Comparison of ENCODE assay signal across 31 cellular contexts in the genomic region with DNA sequence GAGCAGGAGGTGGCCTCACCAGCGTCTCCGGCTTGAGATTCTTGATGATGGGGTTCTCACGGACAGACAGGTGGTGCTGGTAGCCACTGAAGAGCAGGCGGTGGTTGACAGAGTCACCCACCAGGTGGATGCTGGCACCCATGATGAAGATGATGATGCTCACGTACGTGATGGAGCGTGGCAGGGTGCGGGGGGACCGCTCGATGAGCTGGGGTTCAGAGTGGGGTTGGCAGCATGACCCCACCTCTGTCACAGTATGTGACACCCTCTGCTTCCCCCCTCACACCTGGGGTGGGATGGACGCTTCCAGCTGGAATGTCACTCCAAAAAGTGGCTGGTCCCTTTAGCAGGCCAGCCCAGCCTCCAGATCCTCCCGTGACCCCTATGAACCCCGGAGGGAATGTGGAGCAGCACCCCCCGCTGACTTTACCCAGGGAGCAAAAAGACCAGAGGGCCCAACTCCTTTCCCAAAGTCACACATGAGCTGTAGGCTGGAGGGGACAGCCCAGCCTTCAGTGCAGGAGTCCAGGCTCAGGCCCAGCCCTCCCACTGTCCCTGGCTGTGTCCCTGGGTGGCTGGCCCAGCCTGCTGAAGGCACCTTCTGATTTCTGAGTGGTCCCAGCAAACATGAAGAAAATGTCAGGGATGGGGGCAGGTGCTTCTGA. TPM values are rescaled to one million over a fixed set of nuclear protein-coding genes. Genes with fewer than 3 reads are reported as not detected.
DNase-seq lines count a peak whose midpoint lies in the region; ATAC-seq, FAIRE-seq and TF ChIP-seq lines count a peak whose summit lies in the region.
"Had no signal": no experiment of that assay in that cellular context is flagged by ENCODE, and none has a peak within 500 bp of the region (broad histone marks: within the 10 kb centered on the region; RNA-seq: fewer than 3 reads in every experiment).

No MANE protein-coding gene starts in this region.

- intact Hi-C loops in sigmoid colon (cut with DNase I), result loop anchor here (2.0 to 10.0 kb wide), 2 partner anchors 157 to 349 kb away; a partner anchor contains a TSS

- no peak overlapping the region for H3K27ac ChIP-seq in endodermal cell (ENCODE audit: low read depth, low read length)
- no peak overlapping the region for H3K27ac ChIP-seq in sigmoid colon
- H3K27ac ChIP-seq: A549, brain microvascular endothelial cell had no signal

- TF ChIP-seq EP300 in sigmoid colon (IDR thresholded peaks at IDR 0.05), result no peak

- H3K36me3 ChIP-seq in H7 (replicated peaks; ENCODE audit: control insufficient read depth, insufficient read depth, low read length), result no peaks in the 10 kb centered on the region; the same call in 1 of the 2 replicates
- H3K36me3 ChIP-seq in endodermal cell (ENCODE audit: control insufficient read depth, insufficient read depth, low read length), result peaks cover 16% of the 10 kb centered on the region
- H3K36me3 ChIP-seq in sigmoid colon, result peaks cover 0 to 8% (median 0%) of the 10 kb centered on the region in 4 donors
- H3K36me3 ChIP-seq: brain microvascular endothelial cell had no signal

- no peak for FAIRE-seq in D721Med (lab: Jason Lieb, UNC)
- FAIRE-seq: A549, small intestine had no signal

- H3K27ac Mint-ChIP-seq in endodermal cell, result no peak overlapping the region
- H3K27ac Mint-ChIP-seq: mesothelial cell of epicardium; stimulated activated naive CD8-positive, alpha-beta T cell treated with anti-CD3 and anti-CD28 coated beads, Interleukin-15, amount 100 ng/mL, for 72 hours had no signal

- no peak for ATAC-seq in HG02938 (IDR thresholded peaks at IDR 0.05; ENCODE audit: unreplicated experiment)
- ATAC-seq: naive thymus-derived CD4-positive, alpha-beta T cell had no signal

- peak; percentile 45 for DNase-seq in activated CD8-positive, alpha-beta memory T cell treated with anti-CD3 and anti-CD28 coated beads, Interleukin-2, amount 50 U/mL, for 48 hours
- DNase-seq in activated CD8-positive, alpha-beta memory T cell treated with anti-CD3 and anti-CD28 coated beads, Interleukin-2, amount 50 U/mL, for 4 hours, result no peak
- DNase-seq in H7 (peak; percentile 46), endodermal cell (peak; percentile 52), sigmoid colon (peak; percentile 62), D721Med (ENCODE audit: insufficient read length, low spot score) (no peak), amniotic stem cell (lab: John Stamatoyannopoulos, UW) (no peak)
- DNase-seq: activated CD4-positive, alpha-beta T cell treated with anti-CD3 and anti-CD28 coated beads, Interleukin-2, amount 50 U/mL, for 48 hours; activated CD4-positive, CD25-positive, alpha-beta regulatory T cell; BE2C; brain microvascular endothelial cell; DMS79; effector memory CD4-positive, alpha-beta T cell; erythroblast; GF-D8; left colon; naive thymus-derived CD4-positive, alpha-beta T cell; NCI-H1105; NCI-H187 treated with DMSO at 0.1 percent for 48 hours; NK-92 treated with Interleukin-12 subunit alpha and Interleukin-12 subunit beta, amount 100 ng/mL, for 24 hours; occipital lobe; small intestine; stimulated activated CD4-positive, alpha-beta T cell treated with anti-CD3 and anti-CD28 coated beads, Interleukin-1b, Interleukin-23, amount 100 ng/mL, for 48 hours; stimulated activated CD8-positive, alpha-beta memory T cell treated with anti-CD3 and anti-CD28 coated beads, Interleukin-4, amount 100 ng/mL, for 48 hours; stimulated activated naive CD8-positive, alpha-beta T cell treated with anti-CD3 and anti-CD28 coated beads, Interleukin-15, amount 100 ng/mL, for 72 hours; SW 1271 had no signal

- peaks cover 8% of the 10 kb centered on the region for H3K36me3 Mint-ChIP-seq in endodermal cell (ENCODE audit: low read depth)

- 95 to 96% methylated on average over 4 to 14 of the region's 14 CpGs for WGBS in endodermal cell (ENCODE audit: insufficient coverage in 1 of 2, insufficient read length in 1 of 2), 2 experiments
- WGBS in sigmoid colon, 2 donors, result 94 to 95% methylated on average over 14 of the region's 14 CpGs

- no peaks in the 10 kb centered on the region for H3K9me3 Mint-ChIP-seq in endodermal cell
- H3K9me3 Mint-ChIP-seq: mesothelial cell of epicardium; naive thymus-derived CD4-positive, alpha-beta T cell; stimulated activated naive CD8-positive, alpha-beta T cell treated with anti-CD3 and anti-CD28 coated beads, Interleukin-15, amount 100 ng/mL, for 72 hours had no signal

- H3K4me3 ChIP-seq in H7 (ENCODE audit: insufficient read depth, low read depth, low read length) (no peak overlapping the region), endodermal cell (ENCODE audit: low read length) (no peak overlapping the region), sigmoid colon (no peak overlapping the region)
- H3K4me3 ChIP-seq: A549, HAP-1 had no signal

- H3K4me3 Mint-ChIP-seq in endodermal cell, result no peak overlapping the region
- H3K4me3 Mint-ChIP-seq: mesothelial cell of epicardium; naive thymus-derived CD4-positive, alpha-beta T cell; stimulated activated naive CD8-positive, alpha-beta T cell treated with anti-CD3 and anti-CD28 coated beads, Interleukin-15, amount 100 ng/mL, for 72 hours had no signal

- H3K4me1 Mint-ChIP-seq in endodermal cell, result no peaks in the 10 kb centered on the region
- H3K4me1 Mint-ChIP-seq: mesothelial cell of epicardium had no signal

- no peak for TF ChIP-seq CTCF in endodermal cell (conservative IDR thresholded peaks at IDR 0.05)
- no peak for TF ChIP-seq CTCF in sigmoid colon (IDR thresholded peaks at IDR 0.05)
- TF ChIP-seq CTCF in D721Med (IDR thresholded peaks at IDR 0.05; ENCODE audit: insufficient read depth, missing control alignments), result no peak

- H3K27me3 ChIP-seq in H7 (ENCODE audit: control insufficient read depth, insufficient read depth, low read length), result no peaks in the 10 kb centered on the region
- no peaks in the 10 kb centered on the region for H3K27me3 ChIP-seq in endodermal cell (ENCODE audit: control insufficient read depth, insufficient read depth, low read length, poor library complexity, severe bottlenecking)
- no peaks in the 10 kb centered on the region for H3K27me3 ChIP-seq in sigmoid colon
- H3K27me3 ChIP-seq: BE2C, brain microvascular endothelial cell, tibial nerve had no signal

- H3K27me3 Mint-ChIP-seq in endodermal cell (ENCODE audit: insufficient read depth), result no peaks in the 10 kb centered on the region
- H3K27me3 Mint-ChIP-seq: naive thymus-derived CD4-positive, alpha-beta T cell; stimulated activated naive CD8-positive, alpha-beta T cell treated with anti-CD3 and anti-CD28 coated beads, Interleukin-15, amount 100 ng/mL, for 72 hours had no signal

- H3K9me3 ChIP-seq in endodermal cell (ENCODE audit: control insufficient read depth, low read length) (no peaks in the 10 kb centered on the region), sigmoid colon (no peaks in the 10 kb centered on the region)
- H3K9me3 ChIP-seq: A549, BE2C, HAP-1, tibial nerve had no signal

- H3K4me1 ChIP-seq in endodermal cell (ENCODE audit: control insufficient read depth, insufficient read depth, low read length) (no peaks in the 10 kb centered on the region), sigmoid colon (peaks cover 0 to 15% (median 14%) of the 10 kb centered on the region in 4 donors)
- H3K4me1 ChIP-seq: A549, BE2C, HAP-1 had no signal

- TF ChIP-seq POLR2A in sigmoid colon (IDR thresholded peaks at IDR 0.05), result no peak

- H3K9ac ChIP-seq in endodermal cell (ENCODE audit: extremely low read depth, low read length, poor library complexity, severe bottlenecking), result no peak overlapping the region

RNA-seq across cellular contexts. Expression of a gene that starts 6.7 kb away (rescaled TPM):
- total RNA-seq in H7 (2014; rRNA removed; shearing (Covaris generic)), result 5.6 and 7.4 TPM in 2 replicates
- total RNA-seq in endodermal cell (10 to 100 TPM in 1 of 2 donors, 1 to 10 TPM in 1; 9.7 to 17.4 TPM), sigmoid colon (10 to 100 TPM in 1 of 4 donors, 1 to 10 TPM in 3; 3.9 to 10.9 (median 5.4) TPM)
- 7.7 TPM for polyA plus RNA-seq in endodermal cell (2013, experiment 1 of 2)
- polyA plus RNA-seq in endodermal cell (2013, experiment 2 of 2), result 7.1 TPM
- polyA plus RNA-seq in sigmoid colon, result 100 to 1,000 TPM; 154 to 309 (median 214) TPM

RNA-seq across cellular contexts. Expression of a gene that starts 17.7 kb away (rescaled TPM):
- total RNA-seq in H7 (2014; rRNA removed; shearing (Covaris generic)), result 32.5 and 33.7 TPM in 2 replicates
- total RNA-seq in endodermal cell, result 10 to 100 TPM; 51.6 to 59.6 TPM
- polyA plus RNA-seq in endodermal cell (2013, experiment 1 of 2), result 31.9 TPM
- 28.2 TPM for polyA plus RNA-seq in endodermal cell (2013, experiment 2 of 2)
- total RNA-seq in sigmoid colon, result 10 to 100 TPM in 3 of 4 donors, 1 to 10 TPM in 1; 9.3 to 17.4 (median 12.7) TPM
- 10 to 100 TPM in 1 of 3 donors, 1 to 10 TPM in 2; 5.4 to 43.3 (median 7.2) TPM for polyA plus RNA-seq in sigmoid colon

Comparison
In these comparisons a context has a peak if more than half of its experiments do, and no peak if none do; other contexts are left out.
1. DNase-seq: peak in activated CD8-positive, alpha-beta memory T cell treated with anti-CD3 and anti-CD28 coated beads, Interleukin-2, amount 50 U/mL, for 48 hours (single experiment), H7 (single experiment), endodermal cell (single experiment) and sigmoid colon (single experiment); none in activated CD8-positive, alpha-beta memory T cell treated with anti-CD3 and anti-CD28 coated beads, Interleukin-2, amount 50 U/mL, for 4 hours (single experiment), D721Med (single experiment) and amniotic stem cell (single experiment).